8 cellular contexts compared by ENCODE assay signal in the genomic region with DNA sequence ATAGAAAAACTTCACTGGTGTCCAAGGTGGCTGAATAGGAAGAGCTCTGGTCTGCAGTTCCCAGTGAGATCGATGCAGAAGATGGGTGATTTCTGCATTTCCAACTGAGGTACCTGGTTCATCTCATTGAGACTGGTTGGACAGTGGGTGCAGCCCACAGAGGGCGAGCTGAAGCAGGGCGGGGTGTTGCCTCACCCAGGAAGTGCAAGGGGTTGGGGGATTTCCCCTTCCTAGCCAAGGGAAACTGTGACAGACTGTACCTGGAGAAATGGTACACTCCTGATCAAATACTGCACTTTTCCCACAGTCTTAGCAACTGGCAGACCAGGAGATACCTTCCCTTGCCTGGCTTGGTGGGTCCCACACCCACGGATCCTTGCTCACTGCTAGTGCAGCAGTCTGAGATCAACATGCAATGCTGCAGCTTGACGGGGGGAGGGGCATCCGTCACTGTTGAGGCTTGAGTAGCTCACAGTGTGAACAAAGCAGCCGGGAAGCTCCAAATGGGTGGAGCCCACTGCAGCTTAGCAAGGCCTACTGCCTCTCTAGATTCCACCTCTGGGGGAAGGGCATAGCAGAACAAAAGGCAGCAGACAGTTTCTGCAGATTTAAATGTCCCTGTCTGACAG.
DNase-seq lines count a peak whose midpoint lies in the region; ATAC-seq, FAIRE-seq and TF ChIP-seq lines count a peak whose summit lies in the region.
"Not testable (repeated sequence)": the region's sequence is repeated elsewhere in the genome, so short reads cannot be mapped to it uniquely, and the experiment has no call there.

No MANE protein-coding gene starts in this region.

- ATAC-seq in foreskin keratinocyte = peak; percentile 99

- DNase-seq in Ammon's horn (ENCODE audit: low spot score) = peak; percentile 11
- peak; percentile 59 to 86 for DNase-seq in HAP-1 (ENCODE audit: low spot score in 2 of 2)
- DNase-seq in NCI-H2029 (lab: John Stamatoyannopoulos, UW) = peak; percentile 7
- peak; percentile 20 for DNase-seq in astrocyte (ENCODE audit: low read depth)
- DNase-seq in foreskin keratinocyte = peak; percentile 37 to 65
- peak; percentile 68 for DNase-seq in kidney tubule cell (ENCODE audit: low spot score)
- peak; percentile 43 for DNase-seq in retinal pigment epithelial cell (ENCODE audit: low read depth)

- H3K27me3 ChIP-seq in HAP-1 (ENCODE audit: low read depth); OCI-LY3 (ENCODE audit: low read depth, low read length); astrocyte (ENCODE audit: insufficient read depth, low read length); foreskin keratinocyte: not testable (repeated sequence)

- not testable (repeated sequence) for H3K27ac Mint-ChIP-seq in astrocyte (ENCODE audit: unreplicated experiment)

- not testable (repeated sequence) for H3K27ac ChIP-seq in OCI-LY3 (ENCODE audit: low read length); astrocyte (ENCODE audit: low read depth, low read length); foreskin keratinocyte

- not testable (repeated sequence) for FAIRE-seq in astrocyte (lab: Jason Lieb, UNC)

- TF ChIP-seq CTCF in OCI-LY3 (IDR thresholded peaks at IDR 0.05; ENCODE audit: low read depth, low read length); astrocyte (IDR thresholded peaks at IDR 0.05; ENCODE audit: insufficient read depth, low read depth, low read length); foreskin keratinocyte (conservative IDR thresholded peaks at IDR 0.05); retinal pigment epithelial cell (conservative IDR thresholded peaks at IDR 0.05; ENCODE audit: low read depth, low read length): not testable (repeated sequence)

- in situ Hi-C loops in HAP-1 (cut with MboI; ENCODE audit: low sequenced_read_pairs) = not testable (repeated sequence)

- H3K36me3 ChIP-seq in HAP-1 (replicated peaks); OCI-LY3 (replicated peaks; ENCODE audit: low read depth, low read length); astrocyte (ENCODE audit: insufficient read depth, low read length): not testable (repeated sequence)

- H2AFZ ChIP-seq in OCI-LY3 (ENCODE audit: low read depth, low read length) = not testable (repeated sequence)
- peak overlapping the region; percentile 41 for H2AFZ ChIP-seq in astrocyte (ENCODE audit: low read depth, low read length)

- H3K9me3 Mint-ChIP-seq in astrocyte (ENCODE audit: unreplicated experiment) = peaks cover 17% of the 10 kb centered on the region

- H4K20me1 ChIP-seq in OCI-LY3 (ENCODE audit: insufficient read depth, low read length); astrocyte (ENCODE audit: insufficient read depth, low read length): not testable (repeated sequence)

- not testable (repeated sequence) for H3K36me3 Mint-ChIP-seq in astrocyte (ENCODE audit: low read depth, unreplicated experiment)

- peak overlapping the region; percentile 22; the same call in 1 of the 2 replicates for H3K4me2 ChIP-seq in OCI-LY3 (ENCODE audit: low read length)
- not testable (repeated sequence) for H3K4me2 ChIP-seq in astrocyte (ENCODE audit: low read length)

- H3K79me2 ChIP-seq in OCI-LY3 (ENCODE audit: low read length); astrocyte (ENCODE audit: insufficient read depth, low read length): not testable (repeated sequence)

- H3K4me1 ChIP-seq in HAP-1; OCI-LY3 (ENCODE audit: low read length); astrocyte (ENCODE audit: insufficient read depth, low read length); foreskin keratinocyte: not testable (repeated sequence)

- not testable (repeated sequence) for H3K27me3 Mint-ChIP-seq in astrocyte (ENCODE audit: low read depth, unreplicated experiment)

- H3K9me3 ChIP-seq in HAP-1; OCI-LY3 (ENCODE audit: insufficient read depth, low read length); astrocyte (ENCODE audit: insufficient read depth, low read depth, low read length): not testable (repeated sequence)

- not testable (repeated sequence) for H3K4me3 ChIP-seq in HAP-1; OCI-LY3 (ENCODE audit: low read length); astrocyte (ENCODE audit: insufficient read depth, low read depth, low read length); retinal pigment epithelial cell (ENCODE audit: low read length)

- not testable (repeated sequence) for H3K4me1 Mint-ChIP-seq in astrocyte (ENCODE audit: low read depth, unreplicated experiment)

- not testable (repeated sequence) for H3K4me3 Mint-ChIP-seq in astrocyte (ENCODE audit: unreplicated experiment)

- H3K9ac ChIP-seq in OCI-LY3 (ENCODE audit: low read length); astrocyte (ENCODE audit: low read length): not testable (repeated sequence)

Comparison
In these comparisons a context has a peak if more than half of its experiments do, and no peak if none do; other contexts are left out.
1. DNase-seq: peak in every context shown above with its lines; median percentile 72 in HAP-1; 68 in kidney tubule cell; 51 in foreskin keratinocyte; 43 in retinal pigment epithelial cell; 20 in astrocyte; 11 in Ammon's horn; 7 in NCI-H2029.